In the genomic region with DNA sequence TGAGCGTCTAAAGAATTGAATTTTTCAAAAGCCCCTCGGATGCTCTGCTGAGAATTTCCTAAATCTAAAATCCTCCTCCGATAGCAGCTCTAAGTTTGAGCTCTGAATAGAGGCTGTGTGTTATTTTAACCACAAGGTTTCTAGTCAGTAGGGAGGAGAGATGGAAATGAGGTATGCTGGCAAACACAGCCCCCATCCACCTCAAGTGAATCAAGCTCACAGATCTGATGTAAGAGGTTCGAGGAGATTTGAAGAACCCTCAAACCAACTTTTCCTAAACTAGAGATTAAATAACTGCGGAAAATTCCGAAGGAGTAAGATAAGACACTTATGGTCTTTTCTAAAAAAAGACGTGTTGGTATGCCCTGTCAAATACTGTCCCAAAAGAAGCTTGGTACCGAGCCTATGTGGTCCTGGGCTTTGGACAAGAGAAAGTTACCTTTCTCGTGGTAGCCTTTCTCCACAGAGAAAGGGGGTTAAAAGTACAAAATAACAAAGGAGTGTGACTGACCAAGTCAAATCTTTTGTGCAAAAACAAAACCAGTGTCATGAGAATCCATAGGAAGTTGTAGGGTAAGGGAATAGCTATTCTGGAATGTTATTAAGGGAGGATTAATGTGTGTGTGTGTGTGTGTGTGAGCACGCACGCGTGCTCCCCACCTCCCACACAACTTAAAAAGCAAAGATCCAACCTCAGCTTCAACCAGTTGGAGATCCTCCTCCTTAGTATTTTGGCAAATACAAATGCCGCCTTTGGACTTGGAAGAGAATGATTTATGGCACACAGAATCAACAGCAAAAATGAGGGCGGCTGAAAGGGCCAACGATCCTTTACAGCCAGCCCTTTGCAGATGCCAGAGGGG, we compare ENCODE assay signal across 13 cellular contexts. TPM values are rescaled to one million over a fixed set of nuclear protein-coding genes. Genes with fewer than 3 reads are reported as not detected.
DNase-seq lines count a peak whose midpoint lies in the region; ATAC-seq and TF ChIP-seq lines count a peak whose summit lies in the region.
"Had no signal": no experiment of that assay in that cellular context is flagged by ENCODE, and none has a peak within 500 bp of the region (broad histone marks: within the 10 kb centered on the region; RNA-seq: fewer than 3 reads in every experiment).

No MANE protein-coding gene starts in this region.

- no peak overlapping the region for H3K4me2 ChIP-seq in parathyroid adenoma (ENCODE audit: low read length)

- peak overlapping the region; percentile 73 for H2AFZ ChIP-seq in parathyroid adenoma

- DNase-seq in H7 (peak; percentile 37), amniotic epithelial cell (ENCODE audit: low read depth) (peak; percentile 72), SJCRH30 (no peak), breast epithelium (ENCODE audit: low spot score in 2 of 2) (no peak)
- DNase-seq: activated CD8-positive, alpha-beta memory T cell treated with anti-CD3 and anti-CD28 coated beads for 24 hours; effector CD4-positive, alpha-beta T cell; foreskin keratinocyte; naive B cell had no signal

- intact Hi-C loops in breast epithelium (cut with DNase I; ENCODE audit: low total_unique reads) = no loop called here

- TF ChIP-seq CTCF in parathyroid adenoma (IDR thresholded peaks at IDR 0.05) = no peak
- TF ChIP-seq CTCF in breast epithelium (IDR thresholded peaks at IDR 0.05) = no peak

- no peak for TF ChIP-seq POLR2A in breast epithelium (IDR thresholded peaks at IDR 0.05)

- no peaks in the 10 kb centered on the region for H3K79me2 ChIP-seq in parathyroid adenoma

- ATAC-seq in HG03108 (IDR thresholded peaks at IDR 0.05; ENCODE audit: unreplicated experiment) (no peak), GM18873 (IDR thresholded peaks at IDR 0.05; ENCODE audit: low FRiP score, unreplicated experiment) (no peak)
- ATAC-seq: foreskin keratinocyte had no signal

- no peak overlapping the region for H3K4me3 ChIP-seq in H7 (ENCODE audit: insufficient read depth, low read depth, low read length)
- peak overlapping the region; percentile 30 for H3K4me3 ChIP-seq in iPS-18a (ENCODE audit: low read length)
- H3K4me3 ChIP-seq in parathyroid adenoma (ENCODE audit: low read depth, low read length) = no peak overlapping the region
- no peak overlapping the region for H3K4me3 ChIP-seq in SJCRH30
- H3K4me3 ChIP-seq in breast epithelium = no peak overlapping the region
- H3K4me3 ChIP-seq: skin epidermis had no signal

- H3K27me3 ChIP-seq in H7 (ENCODE audit: control insufficient read depth, insufficient read depth, low read length) (no peaks in the 10 kb centered on the region), iPS-18a (ENCODE audit: control insufficient read depth, insufficient read depth, low read length) (no peaks in the 10 kb centered on the region), parathyroid adenoma (ENCODE audit: control insufficient read depth, insufficient read depth, low read length) (no peaks in the 10 kb centered on the region), SJCRH30 (no peaks in the 10 kb centered on the region), breast epithelium (no peaks in the 10 kb centered on the region)

- H3K36me3 ChIP-seq in H7 (replicated peaks; ENCODE audit: control insufficient read depth, insufficient read depth, low read length) = no peaks in the 10 kb centered on the region
- no peaks in the 10 kb centered on the region for H3K36me3 ChIP-seq in iPS-18a (ENCODE audit: control insufficient read depth, low read depth, low read length)
- no peaks in the 10 kb centered on the region for H3K36me3 ChIP-seq in parathyroid adenoma (ENCODE audit: control insufficient read depth, insufficient read depth, low read length)
- no peaks in the 10 kb centered on the region for H3K36me3 ChIP-seq in SJCRH30
- no peaks in the 10 kb centered on the region for H3K36me3 ChIP-seq in breast epithelium

- H3K4me1 ChIP-seq in iPS-18a (ENCODE audit: control insufficient read depth, low read depth, low read length) = peaks cover 8% of the 10 kb centered on the region
- peaks cover 5% of the 10 kb centered on the region for H3K4me1 ChIP-seq in parathyroid adenoma
- H3K4me1 ChIP-seq in SJCRH30 = no peaks in the 10 kb centered on the region
- H3K4me1 ChIP-seq in breast epithelium = no peaks in the 10 kb centered on the region
- H3K4me1 ChIP-seq: foreskin keratinocyte had no signal

- H3K9ac ChIP-seq in iPS-18a (ENCODE audit: low read length) = peak overlapping the region; percentile 7
- no peak overlapping the region for H3K9ac ChIP-seq in parathyroid adenoma

- H3K27ac ChIP-seq in iPS-18a (ENCODE audit: low read length) (no peak overlapping the region), parathyroid adenoma (no peak overlapping the region), SJCRH30 (no peak overlapping the region), breast epithelium (no peak overlapping the region)
- H3K27ac ChIP-seq: foreskin keratinocyte had no signal

- H3K9me3 ChIP-seq in iPS-18a (ENCODE audit: control insufficient read depth, low read depth, low read length) = no peaks in the 10 kb centered on the region
- H3K9me3 ChIP-seq in parathyroid adenoma (ENCODE audit: control insufficient read depth, low read length) = no peaks in the 10 kb centered on the region
- no peaks in the 10 kb centered on the region for H3K9me3 ChIP-seq in SJCRH30 (replicated peaks)
- no peaks in the 10 kb centered on the region for H3K9me3 ChIP-seq in breast epithelium

RNA-seq across cellular contexts. Expression of gene JCAD, which starts 56.2 kb away (rescaled TPM):
- total RNA-seq in H7 (2014; rRNA removed; shearing (Covaris generic)) = 2.5 and 3.9 TPM in 2 replicates
- 0.05 and 0.08 TPM in 2 replicates for total RNA-seq in SJCRH30 (2014; rRNA removed; shearing (Covaris generic))
- total RNA-seq in breast epithelium = 10 to 100 TPM; 11.1 to 69.3 (median 16.1) TPM

Comparison
In these comparisons a context has a peak if more than half of its experiments do, and no peak if none do; other contexts are left out.
1. DNase-seq: peak in H7 (single experiment) and amniotic epithelial cell (single experiment); none in SJCRH30 (0 of 2) and breast epithelium (0 of 2).